ENCODE assay signal across 8 cellular contexts in the genomic region with DNA sequence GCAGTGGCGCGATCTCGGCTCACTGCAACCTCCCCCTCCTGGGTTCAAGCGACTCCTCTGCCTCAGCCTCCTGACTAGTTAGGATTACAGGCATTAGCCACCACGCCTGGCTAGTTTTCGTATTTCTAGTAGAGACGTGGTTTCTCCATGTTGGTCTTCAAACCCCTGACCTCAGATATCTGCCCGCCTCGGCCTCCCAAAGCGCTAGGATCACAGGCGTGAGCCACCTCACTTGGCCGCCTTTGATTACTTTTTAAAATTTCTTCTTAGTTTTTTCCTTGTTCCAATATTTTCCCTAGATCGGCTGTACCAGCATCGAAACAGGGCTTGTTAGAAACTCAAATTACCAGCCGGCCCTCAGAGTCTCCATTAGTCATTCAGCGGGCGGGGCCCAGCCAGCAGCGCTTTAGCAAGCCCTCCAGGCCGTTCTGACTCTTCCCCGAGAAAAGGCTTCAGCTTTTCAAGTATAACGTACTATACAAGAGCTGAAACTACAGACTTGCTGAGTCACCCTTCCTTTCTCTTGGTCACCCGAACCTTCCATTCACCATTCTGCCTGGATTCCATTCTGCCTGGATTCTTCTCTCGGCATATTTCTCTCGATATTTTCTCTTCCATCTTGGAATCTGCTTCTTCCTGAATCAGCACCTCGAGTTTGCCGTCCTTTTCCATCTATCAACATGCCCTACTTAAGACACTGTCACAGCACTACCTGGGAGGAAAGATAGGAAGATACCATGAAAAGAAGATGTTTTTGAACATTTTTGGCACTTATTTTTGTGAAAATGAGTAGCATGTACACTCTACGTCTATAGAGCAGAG. TPM values are rescaled to one million over a fixed set of nuclear protein-coding genes. Genes with fewer than 3 reads are reported as not detected.
DNase-seq lines count a peak whose midpoint lies in the region; ATAC-seq and TF ChIP-seq lines count a peak whose summit lies in the region.

No MANE protein-coding gene starts in this region.

- H3K27ac ChIP-seq in breast epithelium: no peak overlapping the region
- H3K27ac ChIP-seq in PC-3 (ENCODE audit: low read length): peak overlapping the region; percentile 98
- peak overlapping the region; percentile 69 to 80 (median 76) for H3K27ac ChIP-seq in esophagus squamous epithelium
- peak overlapping the region; percentile 47 for H3K27ac ChIP-seq in suprapubic skin

- H3K36me3 Mint-ChIP-seq in MCF 10A (ENCODE audit: insufficient read depth, unreplicated experiment): no peaks in the 10 kb centered on the region

- peaks cover 10% of the 10 kb centered on the region for H3K4me1 Mint-ChIP-seq in MCF 10A (ENCODE audit: insufficient read depth, unreplicated experiment)

- no peaks in the 10 kb centered on the region for H3K79me2 ChIP-seq in PC-3 (ENCODE audit: low read length)

- POLR2A ChIA-PET in MCF 10A (lab: Yijun Ruan, JAX): interaction anchor here (0.5 to 1.4 kb wide), 5 partner anchors 9 to 20 kb away, joined by 3 to 4 read pairs (median 3); no protein-coding TSS in a partner anchor
- POLR2A ChIA-PET in PC-3 (lab: Charles Lee; ENCODE audit: unreplicated experiment): interaction anchor here (0.5 to 0.7 kb wide), 3 partner anchors 31 to 231 kb away, joined by 3 to 4 read pairs (median 3); no protein-coding TSS in a partner anchor

- H3K4me1 ChIP-seq in breast epithelium (no peaks in the 10 kb centered on the region), PC-3 (ENCODE audit: insufficient read depth, low read length) (peaks cover 14% of the 10 kb centered on the region), esophagus squamous epithelium (peaks cover 0 to 13% (median 5%) of the 10 kb centered on the region in 3 donors), suprapubic skin (peaks cover 9% of the 10 kb centered on the region)

- intact Hi-C loops in MCF 10A (cut with micrococcal nuclease) (no loop called here), breast epithelium (cut with DNase I; ENCODE audit: low total_unique reads) (no loop called here), PC-3 (cut with micrococcal nuclease) (loop anchor here (2.0 kb wide), 1 partner anchor 48 kb away; no protein-coding TSS in a partner anchor), esophagus squamous epithelium (cut with DNase I) (no loop called here)

- no TSS peak for BruUV-seq in MCF 10A (replicated peaks; lab: Mats Ljungman, UMichigan)
- BruUV-seq in PC-3 (replicated peaks; lab: Mats Ljungman, UMichigan): TSS peak; percentile 48

- H3K4me3 Mint-ChIP-seq in MCF 10A (ENCODE audit: unreplicated experiment): peak overlapping the region; percentile 26

- 51 to 59% methylated on average over 27 of the region's 27 CpGs for WGBS in esophagus squamous epithelium, 2 donors
- 61% methylated on average over 27 of the region's 27 CpGs for WGBS in suprapubic skin

- H3K4me3 ChIP-seq in breast epithelium (peak overlapping the region in 1 of 3 donors; percentile 10), PC-3 (ENCODE audit: low read length) (peak overlapping the region; percentile 30; the same call in 1 of the 2 replicates), esophagus squamous epithelium (peak overlapping the region in 2 of 4 donors; percentile 10), suprapubic skin (peak overlapping the region; percentile 18)

- CTCF ChIA-PET in MCF 10A (lab: Yijun Ruan, JAX): interaction anchor here (0.7 to 1.3 kb wide), 2 partner anchors 12 to 45 kb away, joined by 3 to 5 read pairs; no protein-coding TSS in a partner anchor
- CTCF ChIA-PET in PC-3 (lab: Charles Lee): no interaction called here

- TF ChIP-seq POLR2A in breast epithelium (IDR thresholded peaks at IDR 0.05) (no peak), esophagus squamous epithelium (IDR thresholded peaks at IDR 0.05) (no peak), suprapubic skin (IDR thresholded peaks at IDR 0.05) (no peak)

- H4K20me1 ChIP-seq in PC-3 (ENCODE audit: low read length): no peaks in the 10 kb centered on the region

- H3K9me2 ChIP-seq in PC-3 (replicated peaks; ENCODE audit: low read length): no peaks in the 10 kb centered on the region

- no peaks in the 10 kb centered on the region for H3K27me3 Mint-ChIP-seq in MCF 10A (ENCODE audit: insufficient read depth, unreplicated experiment)

- no peak for TF ChIP-seq EP300 in suprapubic skin (IDR thresholded peaks at IDR 0.05)

- ATAC-seq in PC-3 (peak; percentile 99), HG03521 (IDR thresholded peaks at IDR 0.05; ENCODE audit: unreplicated experiment) (no peak), HG03097 (IDR thresholded peaks at IDR 0.05; ENCODE audit: low FRiP score, unreplicated experiment) (no peak)

- DNase-seq in MCF 10A (ENCODE audit: unreplicated experiment) (peak; percentile 87), breast epithelium (ENCODE audit: low spot score in 2 of 2) (no peak), PC-3 (peak; percentile 93), esophagus squamous epithelium (lab: John Stamatoyannopoulos, UW) (no peak), suprapubic skin (ENCODE audit: low spot score in 2 of 2) (no peak), HuH-7.5 (ENCODE audit: low spot score) (no peak)

- peak overlapping the region; percentile 47 for H3K27ac Mint-ChIP-seq in MCF 10A (ENCODE audit: low read depth, unreplicated experiment)

- H3K36me3 ChIP-seq in breast epithelium (no peaks in the 10 kb centered on the region), PC-3 (ENCODE audit: low read depth, low read length) (no peaks in the 10 kb centered on the region), esophagus squamous epithelium (no peaks in the 10 kb centered on the region), suprapubic skin (no peaks in the 10 kb centered on the region)

- no peaks in the 10 kb centered on the region for H3K9me3 ChIP-seq in breast epithelium
- no peaks in the 10 kb centered on the region for H3K9me3 ChIP-seq in PC-3 (ENCODE audit: low read length)
- H3K9me3 ChIP-seq in esophagus squamous epithelium: no peaks in the 10 kb centered on the region
- H3K9me3 ChIP-seq in suprapubic skin: no peaks in the 10 kb centered on the region

- no peaks in the 10 kb centered on the region for H3K27me3 ChIP-seq in breast epithelium
- no peaks in the 10 kb centered on the region for H3K27me3 ChIP-seq in PC-3 (ENCODE audit: low read length)
- no peaks in the 10 kb centered on the region for H3K27me3 ChIP-seq in esophagus squamous epithelium
- no peaks in the 10 kb centered on the region for H3K27me3 ChIP-seq in suprapubic skin

- H3K4me2 ChIP-seq in PC-3 (ENCODE audit: low read length): peak overlapping the region; percentile 79

- H3F3A ChIP-seq in PC-3 (ENCODE audit: low read length, unreplicated experiment): no peaks in the 10 kb centered on the region

- H2AFZ ChIP-seq in PC-3 (ENCODE audit: low read length): peak overlapping the region; percentile 98

- no peaks in the 10 kb centered on the region for H3K9me3 Mint-ChIP-seq in MCF 10A (ENCODE audit: unreplicated experiment)

- peak overlapping the region; percentile 73 for H3K9ac ChIP-seq in PC-3 (ENCODE audit: low read length)

- TF ChIP-seq CTCF in MCF 10A (IDR thresholded peaks at IDR 0.05; ENCODE audit: unreplicated experiment) (no peak), breast epithelium (IDR thresholded peaks at IDR 0.05) (no peak), PC-3 (conservative IDR thresholded peaks at IDR 0.05; ENCODE audit: low read depth, low read length) (no peak), esophagus squamous epithelium (IDR thresholded peaks at IDR 0.05) (no peak), suprapubic skin (IDR thresholded peaks at IDR 0.05) (no peak)

RNA-seq across cellular contexts. Expression of a gene that starts 6.7 kb away (rescaled TPM):
- total RNA-seq in MCF 10A (2022): 190 and 219 TPM in 2 replicates
- total RNA-seq in breast epithelium: 100 to 1,000 TPM; 148 to 198 (median 167) TPM
- total RNA-seq in PC-3 (2014; rRNA removed): 224 and 258 TPM in 2 replicates
- total RNA-seq in esophagus squamous epithelium: 100 to 1,000 TPM in 3 of 4 donors, 10 to 100 TPM in 1; 94.1 to 151 (median 132) TPM
- total RNA-seq in suprapubic skin: 100 to 1,000 TPM; 109 to 137 (median 117) TPM

Comparison
In these comparisons a context has a peak if more than half of its experiments do, and no peak if none do; other contexts are left out.
1. DNase-seq: peak in MCF 10A (single experiment) and PC-3 (single experiment); none in breast epithelium (0 of 2), esophagus squamous epithelium (single experiment), suprapubic skin (0 of 2) and HuH-7.5 (single experiment).
2. H3K27ac ChIP-seq: peak in PC-3 (single experiment), esophagus squamous epithelium (4 of 4) and suprapubic skin (single experiment); none in breast epithelium (0 of 2).